In the genomic region with DNA sequence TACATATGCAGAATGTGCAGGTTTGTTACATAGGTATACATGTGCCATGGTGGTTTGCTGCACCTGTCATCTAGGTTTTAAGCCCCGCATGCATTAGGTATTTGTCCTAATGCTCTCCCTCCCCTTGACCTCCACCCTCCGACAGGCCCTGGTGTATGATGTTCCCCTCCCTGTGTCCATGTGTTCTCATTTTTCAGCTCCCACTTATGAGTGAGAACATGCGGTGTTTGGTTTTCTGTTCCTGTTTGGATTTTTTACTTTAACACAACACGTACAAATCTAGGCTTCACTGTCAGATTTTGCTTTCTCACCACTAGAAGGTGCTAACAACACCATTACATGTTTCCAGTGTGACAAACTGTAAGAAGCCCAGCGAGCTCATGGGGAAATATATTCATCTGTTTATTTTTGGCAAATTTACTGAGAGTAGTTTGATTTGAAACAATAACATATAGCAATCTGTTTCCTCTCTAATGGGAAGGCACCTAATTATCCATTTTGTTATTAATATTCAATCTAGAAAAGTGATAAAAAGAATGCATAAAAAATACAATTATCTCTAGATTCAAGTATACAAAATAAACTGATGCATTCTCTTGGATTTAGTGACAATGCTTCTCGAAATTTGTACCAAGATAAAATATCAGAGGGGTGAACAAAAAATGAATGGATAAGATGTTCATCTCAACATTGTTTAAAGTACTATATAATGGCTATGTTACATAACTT, we compare ENCODE assay signal across 2 cellular contexts.
TF ChIP-seq lines count a peak whose summit lies in the region.

No MANE protein-coding gene starts in this region.

TF ChIP-seq in SK-N-SH, 30 proteins besides CTCF, POLR2A, EP300 and RAD21:
- no peak for TF ChIP-seq JUND (IDR thresholded peaks at IDR 0.05)
- TF ChIP-seq SMC3 (IDR thresholded peaks at IDR 0.05; ENCODE audit: low read depth, low read length), result peak; percentile 42
- TF ChIP-seq TEAD4 (IDR thresholded peaks at IDR 0.05; ENCODE audit: borderline replicate concordance, insufficient read depth), result no peak
- TF ChIP-seq ELF1 (IDR thresholded peaks at IDR 0.05), result no peak
- TF ChIP-seq NFIC (IDR thresholded peaks at IDR 0.05; ENCODE audit: borderline replicate concordance), result no peak

TF ChIP-seq in H1, 55 proteins besides CTCF, POLR2A, EP300 and RAD21:
- TF ChIP-seq EGR1 (IDR thresholded peaks at IDR 0.05; ENCODE audit: borderline replicate concordance, low read depth, low read length) (no peak), TBP (IDR thresholded peaks at IDR 0.05; ENCODE audit: low read depth, low read length) (no peak), CHD1 (IDR thresholded peaks at IDR 0.05; ENCODE audit: low read depth, low read length) (no peak), CHD2 (IDR thresholded peaks at IDR 0.05; ENCODE audit: low read length) (no peak), POU5F1 (IDR thresholded peaks at IDR 0.05; ENCODE audit: low read depth, low read length) (no peak), JUN (IDR thresholded peaks at IDR 0.05; ENCODE audit: low read depth, low read length) (no peak), FOSL1 (IDR thresholded peaks at IDR 0.05; ENCODE audit: insufficient read depth, low read depth, low read length) (no peak), SP2 (IDR thresholded peaks at IDR 0.05; ENCODE audit: low read length) (no peak), EZH2 (IDR thresholded peaks at IDR 0.05; ENCODE audit: low read depth, low read length, severe bottlenecking) (no peak), RBBP5 (IDR thresholded peaks at IDR 0.05; ENCODE audit: borderline replicate concordance, low read depth, low read length) (no peak), GTF2F1 (IDR thresholded peaks at IDR 0.05; ENCODE audit: borderline replicate concordance, low read depth, low read length) (no peak), ASH2L (IDR thresholded peaks at IDR 0.05; ENCODE audit: low read length) (no peak), SP1 (IDR thresholded peaks at IDR 0.05; ENCODE audit: low read depth, low read length) (no peak), TAF7 (optimal IDR thresholded peaks at IDR 0.05; ENCODE audit: borderline replicate concordance, low read depth, low read length) (no peak), SAP30 (IDR thresholded peaks at IDR 0.05; ENCODE audit: insufficient read depth, insufficient replicate concordance, low read length) (no peak), HDAC6 (IDR thresholded peaks at IDR 0.05; ENCODE audit: low read depth, low read length) (no peak)
- TF ChIP-seq, protein P1, sequence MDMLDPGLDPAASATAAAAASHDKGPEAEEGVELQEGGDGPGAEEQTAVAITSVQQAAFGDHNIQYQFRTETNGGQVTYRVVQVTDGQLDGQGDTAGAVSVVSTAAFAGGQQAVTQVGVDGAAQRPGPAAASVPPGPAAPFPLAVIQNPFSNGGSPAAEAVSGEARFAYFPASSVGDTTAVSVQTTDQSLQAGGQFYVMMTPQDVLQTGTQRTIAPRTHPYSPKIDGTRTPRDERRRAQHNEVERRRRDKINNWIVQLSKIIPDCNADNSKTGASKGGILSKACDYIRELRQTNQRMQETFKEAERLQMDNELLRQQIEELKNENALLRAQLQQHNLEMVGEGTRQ (IDR thresholded peaks at IDR 0.05; ENCODE audit: low read length), result no peak
- TF ChIP-seq, protein P2, sequence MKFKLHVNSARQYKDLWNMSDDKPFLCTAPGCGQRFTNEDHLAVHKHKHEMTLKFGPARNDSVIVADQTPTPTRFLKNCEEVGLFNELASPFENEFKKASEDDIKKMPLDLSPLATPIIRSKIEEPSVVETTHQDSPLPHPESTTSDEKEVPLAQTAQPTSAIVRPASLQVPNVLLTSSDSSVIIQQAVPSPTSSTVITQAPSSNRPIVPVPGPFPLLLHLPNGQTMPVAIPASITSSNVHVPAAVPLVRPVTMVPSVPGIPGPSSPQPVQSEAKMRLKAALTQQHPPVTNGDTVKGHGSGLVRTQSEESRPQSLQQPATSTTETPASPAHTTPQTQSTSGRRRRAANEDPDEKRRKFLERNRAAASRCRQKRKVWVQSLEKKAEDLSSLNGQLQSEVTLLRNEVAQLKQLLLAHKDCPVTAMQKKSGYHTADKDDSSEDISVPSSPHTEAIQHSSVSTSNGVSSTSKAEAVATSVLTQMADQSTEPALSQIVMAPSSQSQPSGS (IDR thresholded peaks at IDR 0.05; ENCODE audit: low read length), result no peak
- TF ChIP-seq, protein P3, sequence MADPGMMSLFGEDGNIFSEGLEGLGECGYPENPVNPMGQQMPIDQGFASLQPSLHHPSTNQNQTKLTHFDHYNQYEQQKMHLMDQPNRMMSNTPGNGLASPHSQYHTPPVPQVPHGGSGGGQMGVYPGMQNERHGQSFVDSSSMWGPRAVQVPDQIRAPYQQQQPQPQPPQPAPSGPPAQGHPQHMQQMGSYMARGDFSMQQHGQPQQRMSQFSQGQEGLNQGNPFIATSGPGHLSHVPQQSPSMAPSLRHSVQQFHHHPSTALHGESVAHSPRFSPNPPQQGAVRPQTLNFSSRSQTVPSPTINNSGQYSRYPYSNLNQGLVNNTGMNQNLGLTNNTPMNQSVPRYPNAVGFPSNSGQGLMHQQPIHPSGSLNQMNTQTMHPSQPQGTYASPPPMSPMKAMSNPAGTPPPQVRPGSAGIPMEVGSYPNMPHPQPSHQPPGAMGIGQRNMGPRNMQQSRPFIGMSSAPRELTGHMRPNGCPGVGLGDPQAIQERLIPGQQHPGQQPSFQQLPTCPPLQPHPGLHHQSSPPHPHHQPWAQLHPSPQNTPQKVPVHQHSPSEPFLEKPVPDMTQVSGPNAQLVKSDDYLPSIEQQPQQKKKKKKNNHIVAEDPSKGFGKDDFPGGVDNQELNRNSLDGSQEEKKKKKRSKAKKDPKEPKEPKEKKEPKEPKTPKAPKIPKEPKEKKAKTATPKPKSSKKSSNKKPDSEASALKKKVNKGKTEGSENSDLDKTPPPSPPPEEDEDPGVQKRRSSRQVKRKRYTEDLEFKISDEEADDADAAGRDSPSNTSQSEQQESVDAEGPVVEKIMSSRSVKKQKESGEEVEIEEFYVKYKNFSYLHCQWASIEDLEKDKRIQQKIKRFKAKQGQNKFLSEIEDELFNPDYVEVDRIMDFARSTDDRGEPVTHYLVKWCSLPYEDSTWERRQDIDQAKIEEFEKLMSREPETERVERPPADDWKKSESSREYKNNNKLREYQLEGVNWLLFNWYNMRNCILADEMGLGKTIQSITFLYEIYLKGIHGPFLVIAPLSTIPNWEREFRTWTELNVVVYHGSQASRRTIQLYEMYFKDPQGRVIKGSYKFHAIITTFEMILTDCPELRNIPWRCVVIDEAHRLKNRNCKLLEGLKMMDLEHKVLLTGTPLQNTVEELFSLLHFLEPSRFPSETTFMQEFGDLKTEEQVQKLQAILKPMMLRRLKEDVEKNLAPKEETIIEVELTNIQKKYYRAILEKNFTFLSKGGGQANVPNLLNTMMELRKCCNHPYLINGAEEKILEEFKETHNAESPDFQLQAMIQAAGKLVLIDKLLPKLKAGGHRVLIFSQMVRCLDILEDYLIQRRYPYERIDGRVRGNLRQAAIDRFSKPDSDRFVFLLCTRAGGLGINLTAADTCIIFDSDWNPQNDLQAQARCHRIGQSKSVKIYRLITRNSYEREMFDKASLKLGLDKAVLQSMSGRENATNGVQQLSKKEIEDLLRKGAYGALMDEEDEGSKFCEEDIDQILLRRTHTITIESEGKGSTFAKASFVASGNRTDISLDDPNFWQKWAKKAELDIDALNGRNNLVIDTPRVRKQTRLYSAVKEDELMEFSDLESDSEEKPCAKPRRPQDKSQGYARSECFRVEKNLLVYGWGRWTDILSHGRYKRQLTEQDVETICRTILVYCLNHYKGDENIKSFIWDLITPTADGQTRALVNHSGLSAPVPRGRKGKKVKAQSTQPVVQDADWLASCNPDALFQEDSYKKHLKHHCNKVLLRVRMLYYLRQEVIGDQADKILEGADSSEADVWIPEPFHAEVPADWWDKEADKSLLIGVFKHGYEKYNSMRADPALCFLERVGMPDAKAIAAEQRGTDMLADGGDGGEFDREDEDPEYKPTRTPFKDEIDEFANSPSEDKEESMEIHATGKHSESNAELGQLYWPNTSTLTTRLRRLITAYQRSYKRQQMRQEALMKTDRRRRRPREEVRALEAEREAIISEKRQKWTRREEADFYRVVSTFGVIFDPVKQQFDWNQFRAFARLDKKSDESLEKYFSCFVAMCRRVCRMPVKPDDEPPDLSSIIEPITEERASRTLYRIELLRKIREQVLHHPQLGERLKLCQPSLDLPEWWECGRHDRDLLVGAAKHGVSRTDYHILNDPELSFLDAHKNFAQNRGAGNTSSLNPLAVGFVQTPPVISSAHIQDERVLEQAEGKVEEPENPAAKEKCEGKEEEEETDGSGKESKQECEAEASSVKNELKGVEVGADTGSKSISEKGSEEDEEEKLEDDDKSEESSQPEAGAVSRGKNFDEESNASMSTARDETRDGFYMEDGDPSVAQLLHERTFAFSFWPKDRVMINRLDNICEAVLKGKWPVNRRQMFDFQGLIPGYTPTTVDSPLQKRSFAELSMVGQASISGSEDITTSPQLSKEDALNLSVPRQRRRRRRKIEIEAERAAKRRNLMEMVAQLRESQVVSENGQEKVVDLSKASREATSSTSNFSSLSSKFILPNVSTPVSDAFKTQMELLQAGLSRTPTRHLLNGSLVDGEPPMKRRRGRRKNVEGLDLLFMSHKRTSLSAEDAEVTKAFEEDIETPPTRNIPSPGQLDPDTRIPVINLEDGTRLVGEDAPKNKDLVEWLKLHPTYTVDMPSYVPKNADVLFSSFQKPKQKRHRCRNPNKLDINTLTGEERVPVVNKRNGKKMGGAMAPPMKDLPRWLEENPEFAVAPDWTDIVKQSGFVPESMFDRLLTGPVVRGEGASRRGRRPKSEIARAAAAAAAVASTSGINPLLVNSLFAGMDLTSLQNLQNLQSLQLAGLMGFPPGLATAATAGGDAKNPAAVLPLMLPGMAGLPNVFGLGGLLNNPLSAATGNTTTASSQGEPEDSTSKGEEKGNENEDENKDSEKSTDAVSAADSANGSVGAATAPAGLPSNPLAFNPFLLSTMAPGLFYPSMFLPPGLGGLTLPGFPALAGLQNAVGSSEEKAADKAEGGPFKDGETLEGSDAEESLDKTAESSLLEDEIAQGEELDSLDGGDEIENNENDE (IDR thresholded peaks at IDR 0.05; ENCODE audit: insufficient replicate concordance, low read length), result no peak
